Comparison of ENCODE assay signal across 28 cellular contexts in genomic region chr5:159708090-159708489, GRCh38.
"Had no signal": no experiment of that assay in that cellular context is flagged by ENCODE, and none has a peak within 500 bp of the region (broad histone marks: within the 10 kb centered on the region; RNA-seq: fewer than 3 reads in every experiment).

No MANE protein-coding gene starts in this region.

- H3K27ac ChIP-seq: colonic mucosa, coronary artery, dorsolateral prefrontal cortex, epithelial cell of prostate, esophagus muscularis mucosa, esophagus squamous epithelium, foreskin keratinocyte, gastrocnemius medialis, gastroesophageal sphincter, heart left ventricle, heart right ventricle had no signal

- DNase-seq: colonic mucosa; cortex of kidney; dermis blood vessel endothelial cell; dorsolateral prefrontal cortex; effector CD4-positive, alpha-beta T cell; effector CD8-positive, alpha-beta T cell; effector memory CD4-positive, alpha-beta T cell; effector memory CD8-positive, alpha-beta T cell; endodermal cell; erythroblast; esophagus squamous epithelium; foreskin fibroblast; foreskin keratinocyte; foreskin melanocyte; gastrocnemius medialis; glutamatergic neuron; head of caudate nucleus; heart left ventricle; heart right ventricle had no signal

- ATAC-seq: effector memory CD8-positive, alpha-beta T cell; esophagus mucosa; foreskin keratinocyte; gastrocnemius medialis; gastroesophageal sphincter; heart left ventricle; heart right ventricle had no signal

- H3K4me1 ChIP-seq: colonic mucosa, esophagus muscularis mucosa, esophagus squamous epithelium, foreskin keratinocyte, gastrocnemius medialis, gastroesophageal sphincter, heart left ventricle, heart right ventricle had no signal

- H3K36me3 ChIP-seq: colonic mucosa, esophagus muscularis mucosa, esophagus squamous epithelium, gastrocnemius medialis, gastroesophageal sphincter, heart left ventricle, heart right ventricle had no signal

- FAIRE-seq: colon, endometrium, endothelial cell of umbilical vein, frontal cortex had no signal

- H3K9me3 ChIP-seq: colonic mucosa, esophagus squamous epithelium, gastrocnemius medialis had no signal

- H3K4me3 ChIP-seq: colonic mucosa, coronary artery, dorsolateral prefrontal cortex, esophagus muscularis mucosa, esophagus squamous epithelium, gastrocnemius medialis, gastroesophageal sphincter, heart left ventricle, heart right ventricle had no signal

- H3K27me3 ChIP-seq: colonic mucosa, dorsolateral prefrontal cortex, esophagus muscularis mucosa, esophagus squamous epithelium, gastrocnemius medialis, gastroesophageal sphincter, heart left ventricle had no signal
